In the genomic region with DNA sequence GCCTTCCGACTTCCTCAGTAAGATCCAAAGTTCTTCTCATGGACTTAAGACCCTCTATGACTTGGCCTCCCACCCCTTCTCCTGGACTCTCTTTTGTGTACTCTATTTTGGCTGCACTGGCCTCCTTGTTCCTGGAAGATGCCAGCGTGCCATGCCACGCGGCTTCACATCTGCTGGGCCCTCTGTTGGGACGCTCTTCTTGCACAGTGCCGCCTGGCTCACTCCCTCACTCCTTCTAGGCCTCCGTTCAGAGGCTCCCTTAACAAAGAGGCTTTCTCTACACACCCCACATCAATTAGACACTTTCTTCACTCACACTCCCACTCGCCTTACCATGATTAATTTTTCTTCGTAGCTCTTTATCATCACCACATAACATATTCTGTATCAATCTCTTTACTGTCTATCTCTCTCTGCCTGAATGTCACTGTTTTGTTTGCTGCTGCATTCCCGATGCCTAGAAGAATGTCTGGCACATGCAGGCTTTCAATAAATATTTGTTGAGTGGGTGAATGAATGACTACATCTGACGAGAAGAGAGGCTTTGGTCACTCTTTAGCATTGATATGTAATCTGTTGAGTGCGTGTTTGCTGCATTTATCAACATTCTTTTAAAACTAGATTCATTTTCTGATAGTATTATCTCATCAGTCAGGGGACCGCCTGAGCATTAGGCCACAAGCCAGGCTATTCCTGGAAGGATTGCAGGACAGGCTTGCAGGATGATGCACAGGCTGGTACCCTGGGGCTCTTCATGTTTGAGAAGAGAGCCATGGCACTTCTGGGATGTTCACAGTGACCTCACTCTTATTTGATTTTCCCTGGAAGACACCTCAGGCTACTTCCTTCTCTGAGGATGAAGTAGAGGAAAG, we compare ENCODE assay signal across 20 cellular contexts.
DNase-seq lines count a peak whose midpoint lies in the region; ATAC-seq and TF ChIP-seq lines count a peak whose summit lies in the region.
"Had no signal": no experiment of that assay in that cellular context is flagged by ENCODE, and none has a peak within 500 bp of the region (broad histone marks: within the 10 kb centered on the region; RNA-seq: fewer than 3 reads in every experiment).

No MANE protein-coding gene starts in this region.

- H3K27ac ChIP-seq in PC-3 (ENCODE audit: low read length) = no peak overlapping the region
- no peak overlapping the region for H3K27ac ChIP-seq in endodermal cell (ENCODE audit: low read depth, low read length)
- peak overlapping the region; percentile 25 for H3K27ac ChIP-seq in mesenchymal stem cell (ENCODE audit: low read length, poor library complexity, severe bottlenecking)
- H3K27ac ChIP-seq: adrenal gland had no signal

- H3K27ac Mint-ChIP-seq in endodermal cell = no peak overlapping the region
- H3K27ac Mint-ChIP-seq: activated T-helper 2 cell treated with anti-CD3 and anti-CD28 coated beads, Interferon-gamma antibody, Interleukin-2, Interleukin-4, amounts not matched to agents 10 μg/mL and 5 μg/mL and 100 μg/mL, durations not matched to agents 14 hours and 24 hours and 36 hours; immature natural killer cell; memory B cell; natural killer cell treated with Interleukin-12 subunit alpha and Interleukin-12 subunit beta and Interleukin-15 and Interleukin-18, amount 100 ng/mL, for 72 hours had no signal

- no peak overlapping the region for H4K91ac ChIP-seq in mesenchymal stem cell (ENCODE audit: low read length)

- H4K8ac ChIP-seq in mesenchymal stem cell (ENCODE audit: low read length) = no peak overlapping the region

- H3K27me3 Mint-ChIP-seq in endodermal cell (ENCODE audit: insufficient read depth) = peaks cover 7% of the 10 kb centered on the region

- H3K27me3 ChIP-seq in PC-3 (ENCODE audit: low read length) (no peaks in the 10 kb centered on the region), endodermal cell (ENCODE audit: control insufficient read depth, insufficient read depth, low read length, poor library complexity, severe bottlenecking) (no peaks in the 10 kb centered on the region), mesenchymal stem cell (ENCODE audit: control insufficient read depth in 1 of 2, insufficient read depth in 1 of 2, low read length in 2 of 2) (no peaks in the 10 kb centered on the region)
- H3K27me3 ChIP-seq: adrenal gland had no signal

- BruUV-seq in PC-3 (replicated peaks; lab: Mats Ljungman, UMichigan) = no TSS peak

- TF ChIP-seq CTCF in PC-3 (conservative IDR thresholded peaks at IDR 0.05; ENCODE audit: low read depth, low read length) (no peak), endodermal cell (conservative IDR thresholded peaks at IDR 0.05) (no peak)

- H3K9ac ChIP-seq in PC-3 (ENCODE audit: low read length) = no peak overlapping the region
- H3K9ac ChIP-seq in endodermal cell (ENCODE audit: extremely low read depth, low read length, poor library complexity, severe bottlenecking) = peak overlapping the region; percentile 8
- H3K9ac ChIP-seq in mesenchymal stem cell (ENCODE audit: low read length) = peak overlapping the region; percentile 63

- no peak overlapping the region for H3K4me3 Mint-ChIP-seq in endodermal cell
- H3K4me3 Mint-ChIP-seq: immature natural killer cell; memory B cell; natural killer cell treated with Interleukin-12 subunit alpha and Interleukin-12 subunit beta and Interleukin-15 and Interleukin-18, amount 100 ng/mL, for 72 hours; T-helper 17 cell had no signal

- peak overlapping the region in 1 of 2 experiments; percentile 2 for H3K14ac ChIP-seq in mesenchymal stem cell (ENCODE audit: low read length in 2 of 2)

- no peak overlapping the region for H2BK15ac ChIP-seq in mesenchymal stem cell (ENCODE audit: low read depth, poor library complexity, severe bottlenecking)

- no peak overlapping the region for H2BK12ac ChIP-seq in mesenchymal stem cell (ENCODE audit: low read length in 2 of 2)

- H3K36me3 ChIP-seq in PC-3 (ENCODE audit: low read depth, low read length) = no peaks in the 10 kb centered on the region
- no peaks in the 10 kb centered on the region for H3K36me3 ChIP-seq in endodermal cell (ENCODE audit: control insufficient read depth, insufficient read depth, low read length)
- H3K36me3 ChIP-seq in mesenchymal stem cell (ENCODE audit: control insufficient read depth in 1 of 2, insufficient read depth in 2 of 2, low read depth in 1 of 2, low read length in 2 of 2) = peaks cover 0 to 3% of the 10 kb centered on the region in 2 experiments
- H3K36me3 ChIP-seq: adrenal gland had no signal

- no peak overlapping the region for H3K23ac ChIP-seq in mesenchymal stem cell (ENCODE audit: low read length in 2 of 2)

- CTCF ChIA-PET in PC-3 (lab: Charles Lee) = interaction anchor here (0.6 kb wide), 1 partner anchor 167 kb away, joined by 4 read pairs; no protein-coding TSS in a partner anchor

- H4K20me1 ChIP-seq in PC-3 (ENCODE audit: low read length) = no peaks in the 10 kb centered on the region

- H3K4ac ChIP-seq in mesenchymal stem cell (ENCODE audit: low read depth in 1 of 2, low read length in 2 of 2) = no peak overlapping the region

- DNase-seq in AG08396 (ENCODE audit: low spot score) = peak; percentile 64
- DNase-seq in PC-3 = peak; percentile 73
- DNase-seq in endodermal cell = no peak
- peak; percentile 49 for DNase-seq in mesenchymal stem cell
- no peak for DNase-seq in NOMO-1 treated with DMSO at 0.1 percent for 48 hours (lab: John Stamatoyannopoulos, UW; ENCODE audit: unreplicated experiment)
- DNase-seq in NCI-H526 (lab: John Stamatoyannopoulos, UW) = no peak
- DNase-seq in NCI-H146 (lab: John Stamatoyannopoulos, UW) = no peak
- DNase-seq in Right ventricle myocardium superior = no peak
- DNase-seq: adrenal gland; glutamatergic neuron; immature natural killer cell; MM.1S; NCI-H187; SHP77; stimulated activated naive CD4-positive, alpha-beta T cell treated with Interleukin-2 at 50 U/mL for 16 hours; T-helper 17 cell had no signal

- no peaks in the 10 kb centered on the region for H3F3A ChIP-seq in PC-3 (ENCODE audit: low read length, unreplicated experiment)

- H3K4me1 Mint-ChIP-seq in endodermal cell = peaks cover 34% of the 10 kb centered on the region
- H3K4me1 Mint-ChIP-seq: immature natural killer cell had no signal

- H3K79me1 ChIP-seq in mesenchymal stem cell (replicated peaks; ENCODE audit: low read length, poor library complexity, severe bottlenecking) = no peaks in the 10 kb centered on the region

- H3K4me2 ChIP-seq in PC-3 (ENCODE audit: low read length) (no peak overlapping the region), mesenchymal stem cell (ENCODE audit: low read length, poor library complexity, severe bottlenecking) (no peak overlapping the region)

- no peak overlapping the region for H2BK120ac ChIP-seq in mesenchymal stem cell (ENCODE audit: low read depth, low read length)

- ATAC-seq in PC-3 = peak; percentile 62
- ATAC-seq in Right ventricle myocardium superior (ENCODE audit: poor library complexity) = no peak
- ATAC-seq: activated CD4-positive, CD25-positive, alpha-beta regulatory T cell treated with anti-CD3 and anti-CD28 coated beads, Interleukin-2, amount 50 U/mL, for 24 hours; natural killer cell treated with Interleukin-12 subunit alpha and Interleukin-12 subunit beta and Interleukin-15 and Interleukin-18, amount 100 ng/mL, for 72 hours; T-helper 17 cell had no signal

- H3K9me3 ChIP-seq in PC-3 (ENCODE audit: low read length) (no peaks in the 10 kb centered on the region), endodermal cell (ENCODE audit: control insufficient read depth, low read length) (no peaks in the 10 kb centered on the region), mesenchymal stem cell (ENCODE audit: control insufficient read depth, low read length) (no peaks in the 10 kb centered on the region)
- H3K9me3 ChIP-seq: adrenal gland had no signal

- H3K79me2 ChIP-seq in PC-3 (ENCODE audit: low read length) = no peaks in the 10 kb centered on the region

- H3K9me2 ChIP-seq in PC-3 (replicated peaks; ENCODE audit: low read length) = no peaks in the 10 kb centered on the region

- no peak overlapping the region for H2BK5ac ChIP-seq in mesenchymal stem cell (ENCODE audit: low read depth, low read length, poor library complexity, severe bottlenecking)

- no peak overlapping the region for H3K18ac ChIP-seq in mesenchymal stem cell (ENCODE audit: low read depth in 1 of 2, low read length in 2 of 2)

- WGBS in endodermal cell (ENCODE audit: insufficient coverage in 1 of 2, insufficient read length in 1 of 2), 2 experiments = 82 to 95% methylated on average over 11 to 13 of the region's 13 CpGs
- whole genome bisulfite sequencing in mesenchymal stem cell = 87% methylated on average over 11 of the region's 13 CpGs

- H3K36me3 Mint-ChIP-seq in endodermal cell (ENCODE audit: low read depth) = no peaks in the 10 kb centered on the region
- H3K36me3 Mint-ChIP-seq: natural killer cell treated with Interleukin-12 subunit alpha and Interleukin-12 subunit beta and Interleukin-15 and Interleukin-18, amount 100 ng/mL, for 72 hours had no signal

- peaks cover 35% of the 10 kb centered on the region for H3K4me1 ChIP-seq in PC-3 (ENCODE audit: insufficient read depth, low read length)
- H3K4me1 ChIP-seq in endodermal cell (ENCODE audit: control insufficient read depth, insufficient read depth, low read length) = peaks cover 12% of the 10 kb centered on the region
- peaks cover 9% of the 10 kb centered on the region for H3K4me1 ChIP-seq in mesenchymal stem cell (ENCODE audit: control insufficient read depth, insufficient read depth, low read depth, low read length)
- H3K4me1 ChIP-seq: adrenal gland had no signal

- H2AFZ ChIP-seq in PC-3 (ENCODE audit: low read length) (no peak overlapping the region), mesenchymal stem cell (ENCODE audit: low read depth, low read length) (no peak overlapping the region)

- POLR2A ChIA-PET in PC-3 (lab: Charles Lee; ENCODE audit: unreplicated experiment) = interaction anchor here (0.6 kb wide), 1 partner anchor 38 kb away, joined by 3 read pairs; no protein-coding TSS in a partner anchor

- no peak overlapping the region for H3K4me3 ChIP-seq in PC-3 (ENCODE audit: low read length)
- H3K4me3 ChIP-seq in endodermal cell (ENCODE audit: low read length) = no peak overlapping the region
- peak overlapping the region in 1 of 2 experiments; percentile 19 for H3K4me3 ChIP-seq in mesenchymal stem cell (ENCODE audit: insufficient read depth in 1 of 2, low read depth in 1 of 2, low read length in 2 of 2)
- H3K4me3 ChIP-seq: adrenal gland had no signal

- peaks cover 6% of the 10 kb centered on the region for H3K9me3 Mint-ChIP-seq in endodermal cell
- H3K9me3 Mint-ChIP-seq: activated T-helper 2 cell treated with anti-CD3 and anti-CD28 coated beads, Interferon-gamma antibody, Interleukin-2, Interleukin-4, amounts not matched to agents 10 μg/mL and 5 μg/mL and 100 μg/mL, durations not matched to agents 14 hours and 24 hours and 36 hours; immature natural killer cell; memory B cell; natural killer cell treated with Interleukin-12 subunit alpha and Interleukin-12 subunit beta and Interleukin-15 and Interleukin-18, amount 100 ng/mL, for 72 hours had no signal

- intact Hi-C loops in PC-3 (cut with micrococcal nuclease) (no loop called here), Right ventricle myocardium superior (cut with DNase I) (no loop called here)

- H2AK5ac ChIP-seq in mesenchymal stem cell (ENCODE audit: low read length, severe bottlenecking) = peak overlapping the region; percentile 5

Comparison
In these comparisons a context has a peak if more than half of its experiments do, and no peak if none do; other contexts are left out.
1. DNase-seq: peak in AG08396 (single experiment), PC-3 (single experiment) and mesenchymal stem cell (single experiment); none in endodermal cell (single experiment), NOMO-1 treated with DMSO at 0.1 percent for 48 hours (single experiment), NCI-H526 (0 of 2), NCI-H146 (single experiment) and Right ventricle myocardium superior (single experiment).